ENCODE assay signal across 1 cellular context in the genomic region with DNA sequence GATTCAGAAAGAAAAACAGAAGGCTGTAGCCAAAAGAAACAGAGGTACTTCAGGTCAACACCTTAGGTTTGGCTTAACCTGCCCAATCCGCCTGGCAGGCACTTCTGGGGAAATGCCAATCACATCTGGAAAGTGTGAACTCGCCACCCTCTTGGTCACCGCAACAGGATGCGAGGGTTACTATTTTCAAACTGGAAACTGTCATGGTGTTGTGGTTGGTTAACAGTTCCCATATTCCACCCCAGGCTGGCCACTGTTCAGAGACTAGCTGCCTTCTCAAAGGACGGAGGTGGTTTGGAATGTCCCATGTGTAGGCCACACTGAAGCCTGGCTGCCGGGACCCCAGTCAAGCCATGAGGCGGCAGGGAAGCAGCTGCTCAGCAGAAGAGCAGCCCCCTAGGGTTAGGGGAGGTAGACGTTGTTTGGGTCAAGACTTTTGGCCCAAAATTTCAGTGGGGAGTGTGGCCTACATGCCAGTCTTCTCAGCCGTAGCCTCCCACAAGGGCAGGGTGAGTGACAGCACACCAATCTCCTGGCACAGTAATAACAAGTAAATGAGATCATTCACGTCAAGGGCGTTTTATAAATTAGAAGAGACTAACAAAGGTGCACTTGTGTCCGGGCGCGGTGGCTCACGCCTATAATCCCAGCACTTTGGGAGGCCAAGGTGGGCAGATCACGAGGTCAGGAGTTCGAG.
TF ChIP-seq lines count a peak whose summit lies in the region.

No MANE protein-coding gene starts in this region.

TF ChIP-seq in IMR-90, 13 proteins besides CTCF, POLR2A, EP300 and RAD21:
- TF ChIP-seq RCOR1 (IDR thresholded peaks at IDR 0.05; ENCODE audit: insufficient replicate concordance, low read length) = no peak
- no peak for TF ChIP-seq CEBPB (IDR thresholded peaks at IDR 0.05; ENCODE audit: low read depth, low read length)
- no peak for TF ChIP-seq RFX5 (IDR thresholded peaks at IDR 0.05; ENCODE audit: low read depth, low read length)
